Comparison of ENCODE assay signal across 18 cellular contexts in the genomic region with DNA sequence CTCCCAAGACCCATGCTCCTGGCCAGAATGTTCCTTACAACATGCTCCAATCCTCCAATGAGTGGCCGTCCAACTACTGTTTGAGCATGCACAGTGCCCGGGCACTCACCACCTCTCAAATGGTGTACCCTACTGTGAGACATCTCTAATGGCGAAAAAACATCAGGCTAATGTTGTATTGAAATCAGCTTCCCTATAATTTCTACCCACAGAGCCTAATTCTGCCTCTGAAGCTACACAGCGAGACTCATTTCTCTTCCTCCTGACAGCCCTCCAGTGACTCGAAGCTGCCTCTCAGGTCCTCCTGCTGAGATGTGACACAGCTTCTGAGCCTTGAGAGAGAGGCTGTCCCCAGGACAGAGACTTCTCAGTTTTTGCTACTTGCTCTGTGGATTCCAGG.
DNase-seq lines count a peak whose midpoint lies in the region; TF ChIP-seq lines count a peak whose summit lies in the region.
"Had no signal": no experiment of that assay in that cellular context is flagged by ENCODE, and none has a peak within 500 bp of the region (broad histone marks: within the 10 kb centered on the region; RNA-seq: fewer than 3 reads in every experiment).

No MANE protein-coding gene starts in this region.

- H3K4me1 Mint-ChIP-seq in endodermal cell, result peaks cover 18% of the 10 kb centered on the region
- H3K4me1 Mint-ChIP-seq: CD4-positive, CD25-positive, alpha-beta regulatory T cell; IgD-negative memory B cell had no signal

- no peak for TF ChIP-seq CTCF in endodermal cell (conservative IDR thresholded peaks at IDR 0.05)

- no peaks in the 10 kb centered on the region for H3K9me3 Mint-ChIP-seq in endodermal cell

- H3K4me1 ChIP-seq in endodermal cell (ENCODE audit: control insufficient read depth, insufficient read depth, low read length), result peaks cover 4% of the 10 kb centered on the region
- H3K4me1 ChIP-seq: BLaER1 had no signal

- H3K4me3 Mint-ChIP-seq in endodermal cell, result no peak overlapping the region
- H3K4me3 Mint-ChIP-seq: IgD-negative memory B cell had no signal

- H3K27me3 ChIP-seq in endodermal cell (ENCODE audit: control insufficient read depth, insufficient read depth, low read length, poor library complexity, severe bottlenecking), result no peaks in the 10 kb centered on the region
- H3K27me3 ChIP-seq: BLaER1 had no signal

- no peak overlapping the region for H3K27ac Mint-ChIP-seq in endodermal cell
- H3K27ac Mint-ChIP-seq: IgD-negative memory B cell had no signal

- in situ Hi-C loops in ACHN (cut with HindIII; ENCODE audit: low pct_ligation_motif_present, low pct_unique_long_range_greater_than_20kb, low sequenced_read_pairs), result no loop called here

- DNase-seq in NCI-H1417 (lab: John Stamatoyannopoulos, UW) (peak in 2 of 3 experiments; percentile 45 to 86), NCI-H1417 treated with DMSO at 0.1 percent for 48 hours (lab: John Stamatoyannopoulos, UW) (no peak), NCI-H2227 treated with DMSO at 0.1 percent for 48 hours (lab: John Stamatoyannopoulos, UW) (peak; percentile 5), endodermal cell (peak; percentile 49), ACHN (no peak), superior temporal gyrus (ENCODE audit: extremely low spot score) (no peak)
- DNase-seq in activated T-cell treated with anti-CD3 and anti-CD28 coated beads, Interleukin-2, amount 50 U/mL, for 48 hours, result no peak
- DNase-seq in activated naive CD4-positive, alpha-beta T cell treated with anti-CD3 and anti-CD28 coated beads, Interleukin-2, amount 50 U/mL, for 16 hours, result no peak
- DNase-seq: AML-193; Calu3; CD4-positive, CD25-positive, alpha-beta regulatory T cell; DMS 273 treated with DMSO at 0.1 percent for 48 hours; GM23248; H7 had no signal

- no peaks in the 10 kb centered on the region for H3K36me3 Mint-ChIP-seq in endodermal cell (ENCODE audit: low read depth)
- H3K36me3 Mint-ChIP-seq: CD4-positive, CD25-positive, alpha-beta regulatory T cell; IgD-negative memory B cell had no signal

- H3K9ac ChIP-seq in endodermal cell (ENCODE audit: extremely low read depth, low read length, poor library complexity, severe bottlenecking), result no peak overlapping the region
- H3K9ac ChIP-seq: BLaER1, GM23248 had no signal

- whole genome bisulfite sequencing in endodermal cell (ENCODE audit: insufficient coverage in 1 of 2, insufficient read length in 1 of 2), 2 experiments, result 72 to 85% methylated on average over 4 to 5 of the region's 5 CpGs

- no peaks in the 10 kb centered on the region for H3K36me3 ChIP-seq in endodermal cell (ENCODE audit: control insufficient read depth, insufficient read depth, low read length)
- H3K36me3 ChIP-seq: BLaER1 had no signal

- H3K27ac ChIP-seq in endodermal cell (ENCODE audit: low read depth, low read length), result no peak overlapping the region
- H3K27ac ChIP-seq: 22Rv1, BLaER1, GM23248 had no signal

- H3K9me3 ChIP-seq in endodermal cell (ENCODE audit: control insufficient read depth, low read length), result no peaks in the 10 kb centered on the region
- H3K9me3 ChIP-seq: BLaER1 had no signal

- H3K4me3 ChIP-seq in endodermal cell (ENCODE audit: low read length), result no peak overlapping the region
- H3K4me3 ChIP-seq: BLaER1, GM12878, GM23248 had no signal

- peaks cover 7% of the 10 kb centered on the region for H3K27me3 Mint-ChIP-seq in endodermal cell (ENCODE audit: insufficient read depth)

Comparison
In these comparisons a context has a peak if more than half of its experiments do, and no peak if none do; other contexts are left out.
1. DNase-seq: peak in NCI-H1417 (2 of 3), NCI-H2227 treated with DMSO at 0.1 percent for 48 hours (single experiment) and endodermal cell (single experiment); none in NCI-H1417 treated with DMSO at 0.1 percent for 48 hours (single experiment), ACHN (single experiment), activated T-cell treated with anti-CD3 and anti-CD28 coated beads, Interleukin-2, amount 50 U/mL, for 48 hours (0 of 2), activated naive CD4-positive, alpha-beta T cell treated with anti-CD3 and anti-CD28 coated beads, Interleukin-2, amount 50 U/mL, for 16 hours (single experiment) and superior temporal gyrus (single experiment).